ENCODE assay signal across 8 cellular contexts in genomic region chr16:527015-527903, GRCh38. TPM values are rescaled to one million over a fixed set of nuclear protein-coding genes. Genes with fewer than 3 reads are reported as not detected.
A peak's percentile ranks its signal among the peaks of the same experiment; 100 is the strongest.
DNase-seq lines count a peak whose midpoint lies in the region; ATAC-seq, FAIRE-seq and TF ChIP-seq lines count a peak whose summit lies in the region.

CAPN15 (plus strand) TSS chr16:527712; CDS start chr16:546839, 19,127 bp downstream.

- H3K36me3 Mint-ChIP-seq in activated naive CD8-positive, alpha-beta T cell: peaks cover 2% of the 10 kb centered on the region
- no peaks in the 10 kb centered on the region for H3K36me3 Mint-ChIP-seq in glutamatergic neuron (ENCODE audit: unreplicated experiment)

- peak; percentile 10 to 76 for TF ChIP-seq POLR2A in thyroid gland (IDR thresholded peaks at IDR 0.05)

- H3K27me3 Mint-ChIP-seq in activated naive CD8-positive, alpha-beta T cell: no peaks in the 10 kb centered on the region
- peaks cover 16% of the 10 kb centered on the region for H3K27me3 Mint-ChIP-seq in glutamatergic neuron (ENCODE audit: unreplicated experiment)

- H3K4me1 Mint-ChIP-seq in activated naive CD8-positive, alpha-beta T cell (ENCODE audit: low read depth): peaks cover 17% of the 10 kb centered on the region
- peaks cover 16% of the 10 kb centered on the region for H3K4me1 Mint-ChIP-seq in glutamatergic neuron (ENCODE audit: low read depth, unreplicated experiment)

- DNase-seq in GM06990 (ENCODE audit: extremely low read depth, insufficient read length) (peak; percentile 91), NCI-H1092 (lab: John Stamatoyannopoulos, UW) (peak; percentile 92), SKM-1 treated with dmso at 0.1 percent for 144 hours (lab: John Stamatoyannopoulos, UW; ENCODE audit: unreplicated experiment) (peak; percentile 79), glutamatergic neuron (peak; percentile 93), pancreas (peak; percentile 85 to 97 (median 92)), thyroid gland (peak; percentile 87 to 91)

- peak within 1 kb of the TSS; percentile 94 for H3K4me3 Mint-ChIP-seq in activated naive CD8-positive, alpha-beta T cell
- peak within 1 kb of the TSS; percentile 93 for H3K4me3 Mint-ChIP-seq in glutamatergic neuron (ENCODE audit: unreplicated experiment)

- intact Hi-C loops in pancreas (cut with DNase I) (no loop called here), thyroid gland (cut with DNase I) (no loop called here)

- TF ChIP-seq CTCF in GM06990 (IDR thresholded peaks at IDR 0.05; ENCODE audit: insufficient read depth, low read length, poor library complexity, severe bottlenecking): no peak
- TF ChIP-seq CTCF in glutamatergic neuron (IDR thresholded peaks at IDR 0.05; ENCODE audit: partially characterized antibody, unreplicated experiment): peak; percentile 40
- TF ChIP-seq CTCF in pancreas (IDR thresholded peaks at IDR 0.05): peak in 2 of 4 donors; percentile 10 to 22
- peak in 3 of 6 experiments; percentile 20 to 49 (median 45) for TF ChIP-seq CTCF in thyroid gland (IDR thresholded peaks at IDR 0.05)

- H3K9me3 ChIP-seq in pancreas: no peaks in the 10 kb centered on the region
- no peaks in the 10 kb centered on the region for H3K9me3 ChIP-seq in thyroid gland

- peak within 1 kb of the TSS; percentile 100 for H3K27ac Mint-ChIP-seq in activated naive CD8-positive, alpha-beta T cell
- H3K27ac Mint-ChIP-seq in glutamatergic neuron (ENCODE audit: unreplicated experiment): peak within 1 kb of the TSS; percentile 97

- FAIRE-seq in pancreas (lab: Jason Lieb, UNC): no peak

- H3K36me3 ChIP-seq in GM06990 (ENCODE audit: control insufficient read depth, insufficient read depth, low read length): peaks cover 3% of the 10 kb centered on the region
- H3K36me3 ChIP-seq in pancreas: no peaks in the 10 kb centered on the region
- H3K36me3 ChIP-seq in thyroid gland: no peaks in the 10 kb centered on the region

- peak within 1 kb of the TSS; percentile 95 to 98 (median 97) for H3K27ac ChIP-seq in pancreas
- H3K27ac ChIP-seq in thyroid gland: peak within 1 kb of the TSS; percentile 99 to 100 (median 100)

- WGBS in pancreas, 2 donors: 0% methylated on average over 77 to 129 of the region's 129 CpGs
- WGBS in thyroid gland, 2 donors: 0 to 3% methylated on average over 7 to 15 of the region's 129 CpGs

- ATAC-seq in HG02571 (IDR thresholded peaks at IDR 0.05; ENCODE audit: unreplicated experiment): peak; percentile 54
- peak; percentile 79 to 87 (median 82) for ATAC-seq in pancreas

- no peaks in the 10 kb centered on the region for H3K9me3 Mint-ChIP-seq in activated naive CD8-positive, alpha-beta T cell (ENCODE audit: low read depth)
- H3K9me3 Mint-ChIP-seq in glutamatergic neuron (ENCODE audit: unreplicated experiment): peaks cover 23% of the 10 kb centered on the region

- H3K4me3 ChIP-seq in GM06990 (replicated peaks; ENCODE audit: low read depth, low read length) (peak within 1 kb of the TSS; percentile 87), pancreas (peak within 1 kb of the TSS; percentile 70 to 86 (median 79)), thyroid gland (replicated peaks in 1 of 3) (peak within 1 kb of the TSS; percentile 50 to 77 (median 56))

- H3K4me1 ChIP-seq in pancreas (peaks cover 12 to 19% (median 16%) of the 10 kb centered on the region in 3 donors), thyroid gland (peaks cover 25 to 38% of the 10 kb centered on the region in 2 donors)

- no peaks in the 10 kb centered on the region for H3K27me3 ChIP-seq in GM06990 (replicated peaks; ENCODE audit: control insufficient read depth, insufficient read depth, low read length)
- no peaks in the 10 kb centered on the region for H3K27me3 ChIP-seq in pancreas
- H3K27me3 ChIP-seq in thyroid gland: no peaks in the 10 kb centered on the region

RNA-seq across cellular contexts. Expression of gene CAPN15, which starts in this region (rescaled TPM):
- 56.1 TPM for total RNA-seq in glutamatergic neuron (ENCODE audit: unreplicated experiment)
- total RNA-seq in pancreas: 10 to 100 TPM; 25.4 to 53.6 (median 37.2) TPM
- 10 to 100 TPM; 48.3 to 75.7 TPM for polyA plus RNA-seq in pancreas
- 10 to 100 TPM; 19.6 to 42.6 (median 29.0) TPM for total RNA-seq in thyroid gland

Comparison
In these comparisons a context has a peak if more than half of its experiments do, and no peak if none do; other contexts are left out.
1. Peak in every context shown above with its lines: DNase-seq, ATAC-seq, H3K4me3 ChIP-seq and H3K27ac ChIP-seq.